1 cellular context compared by ENCODE assay signal in the genomic region with DNA sequence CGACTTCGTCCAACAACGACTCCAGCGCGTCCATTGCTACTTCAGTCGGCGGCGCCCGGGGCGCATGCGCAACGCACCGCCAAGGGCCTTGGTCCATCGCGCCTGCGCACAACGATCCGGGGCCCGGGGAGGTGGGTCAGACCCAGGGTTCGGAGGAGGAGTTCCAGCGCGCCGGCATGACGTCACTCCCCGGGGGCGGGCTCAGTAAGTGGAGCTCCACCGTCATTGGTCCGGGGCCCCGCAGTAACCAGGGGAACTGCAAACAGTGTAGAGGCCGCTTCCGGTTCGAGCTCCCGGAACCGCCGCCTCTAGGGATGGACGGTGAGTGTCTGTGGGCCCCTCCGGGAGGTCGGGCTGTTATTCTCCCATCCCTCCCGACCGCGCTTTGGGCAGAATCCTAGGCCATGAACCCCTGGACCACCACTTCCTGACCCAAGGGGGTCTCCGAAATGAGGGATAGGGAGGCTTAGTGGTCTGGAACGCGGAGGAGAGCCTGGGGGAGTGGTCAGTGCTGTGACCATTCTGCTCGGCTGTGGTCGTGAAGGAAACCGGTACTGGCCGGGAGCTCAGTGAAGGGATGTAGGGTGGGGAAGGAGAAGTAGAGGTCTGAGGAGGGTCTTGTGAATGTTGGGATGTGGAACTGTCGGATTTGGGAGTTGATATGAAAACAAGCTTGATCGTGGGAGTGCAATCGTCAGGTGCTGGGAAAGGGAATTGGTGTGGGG.
TF ChIP-seq lines count a peak whose summit lies in the region.

GTF3C1 (minus strand) TSS at position 57 of the 725 bp plus-strand sequence; CDS start at position 34, 23 bp downstream.
KATNIP (plus strand) TSS at position 288 of the 725 bp plus-strand sequence; CDS start at position 315, 27 bp downstream.

TF ChIP-seq in HepG2, 621 proteins besides CTCF, POLR2A, EP300 and RAD21 (continued from another document and continues in another):
- TF ChIP-seq THAP11 (CRISPR knock-in tag; IDR thresholded peaks at IDR 0.05) (peak; percentile 88), BORCS8-MEF2B (CRISPR knock-in tag; IDR thresholded peaks at IDR 0.05) (peak; percentile 91), ZNF331 (CRISPR knock-in tag; IDR thresholded peaks at IDR 0.05) (peak; percentile 14; the same call in 1 of the 2 replicates), MAZ (IDR thresholded peaks at IDR 0.05; ENCODE audit: borderline replicate concordance, low read depth, low read length) (peak; percentile 55; the same call in 1 of the 2 replicates), MAZ (CRISPR knock-in tag; IDR thresholded peaks at IDR 0.05; ENCODE audit: low read depth) (peak; percentile 68; the same call in 1 of the 2 replicates), NFYB (CRISPR knock-in tag; IDR thresholded peaks at IDR 0.05) (peak; percentile 90), SMC3 (IDR thresholded peaks at IDR 0.05; ENCODE audit: low read length) (no peak), GATAD1 (CRISPR knock-in tag; IDR thresholded peaks at IDR 0.05) (peak; percentile 86), ZFY (CRISPR knock-in tag; IDR thresholded peaks at IDR 0.05) (peak; percentile 86), ZNF580 (CRISPR knock-in tag; IDR thresholded peaks at IDR 0.05; ENCODE audit: borderline replicate concordance, low read depth) (peak; percentile 56), KLF11 (CRISPR knock-in tag; IDR thresholded peaks at IDR 0.05) (no peak), ZNF704 (CRISPR knock-in tag; IDR thresholded peaks at IDR 0.05; ENCODE audit: borderline replicate concordance) (no peak; the same call in 1 of the 2 replicates), PHF20 (CRISPR knock-in tag; IDR thresholded peaks at IDR 0.05) (peak; percentile 90), AGO1 (IDR thresholded peaks at IDR 0.05; ENCODE audit: low read depth, low read length, poor library complexity, severe bottlenecking) (no peak), CREB1 (IDR thresholded peaks at IDR 0.05) (peak; percentile 100), CREB1 (CRISPR knock-in tag; IDR thresholded peaks at IDR 0.05) (peak; percentile 97), ZNF746 (CRISPR knock-in tag; IDR thresholded peaks at IDR 0.05) (peak; percentile 80; the same call in 1 of the 2 replicates), ZNF367 (CRISPR knock-in tag; IDR thresholded peaks at IDR 0.05; ENCODE audit: borderline replicate concordance) (no peak; the same call in 1 of the 2 replicates), ZFP90 (CRISPR knock-in tag; IDR thresholded peaks at IDR 0.05; ENCODE audit: borderline replicate concordance) (peak; percentile 71; the same call in 1 of the 2 replicates), MXI1 (IDR thresholded peaks at IDR 0.05; ENCODE audit: borderline replicate concordance, low read depth, low read length) (peak; percentile 95), SP140L (CRISPR knock-in tag; IDR thresholded peaks at IDR 0.05; ENCODE audit: borderline replicate concordance) (no peak), ZNF263 (CRISPR knock-in tag; IDR thresholded peaks at IDR 0.05) (no peak), CBX1 (IDR thresholded peaks at IDR 0.05; ENCODE audit: low read depth) (no peak), KLF9 (CRISPR knock-in tag; IDR thresholded peaks at IDR 0.05; ENCODE audit: low read depth) (peak; percentile 79; the same call in 1 of the 2 replicates), TEAD3 (CRISPR knock-in tag; optimal IDR thresholded peaks at IDR 0.05; ENCODE audit: borderline replicate concordance) (peak; percentile 49), SRF (IDR thresholded peaks at IDR 0.05; ENCODE audit: low read depth, low read length) (no peak), MYPOP (CRISPR knock-in tag; IDR thresholded peaks at IDR 0.05) (no peak), HNRNPH1 (optimal IDR thresholded peaks at IDR 0.05; ENCODE audit: low read depth, low read length) (no peak), ZNF556 (CRISPR knock-in tag; IDR thresholded peaks at IDR 0.05; ENCODE audit: borderline replicate concordance) (no peak), PCBP1 (IDR thresholded peaks at IDR 0.05; ENCODE audit: borderline replicate concordance, low read depth, low read length) (peak; percentile 90), KDM2A (CRISPR knock-in tag; IDR thresholded peaks at IDR 0.05; ENCODE audit: borderline replicate concordance, low read depth) (peak; percentile 68; the same call in 1 of the 2 replicates), SMYD3 (CRISPR knock-in tag; IDR thresholded peaks at IDR 0.05) (no peak), ZNF678 (CRISPR knock-in tag; IDR thresholded peaks at IDR 0.05) (0 out of 2 replicates have a peak, but pooled peaks have one; percentile 36)
- TF ChIP-seq, protein P1, sequence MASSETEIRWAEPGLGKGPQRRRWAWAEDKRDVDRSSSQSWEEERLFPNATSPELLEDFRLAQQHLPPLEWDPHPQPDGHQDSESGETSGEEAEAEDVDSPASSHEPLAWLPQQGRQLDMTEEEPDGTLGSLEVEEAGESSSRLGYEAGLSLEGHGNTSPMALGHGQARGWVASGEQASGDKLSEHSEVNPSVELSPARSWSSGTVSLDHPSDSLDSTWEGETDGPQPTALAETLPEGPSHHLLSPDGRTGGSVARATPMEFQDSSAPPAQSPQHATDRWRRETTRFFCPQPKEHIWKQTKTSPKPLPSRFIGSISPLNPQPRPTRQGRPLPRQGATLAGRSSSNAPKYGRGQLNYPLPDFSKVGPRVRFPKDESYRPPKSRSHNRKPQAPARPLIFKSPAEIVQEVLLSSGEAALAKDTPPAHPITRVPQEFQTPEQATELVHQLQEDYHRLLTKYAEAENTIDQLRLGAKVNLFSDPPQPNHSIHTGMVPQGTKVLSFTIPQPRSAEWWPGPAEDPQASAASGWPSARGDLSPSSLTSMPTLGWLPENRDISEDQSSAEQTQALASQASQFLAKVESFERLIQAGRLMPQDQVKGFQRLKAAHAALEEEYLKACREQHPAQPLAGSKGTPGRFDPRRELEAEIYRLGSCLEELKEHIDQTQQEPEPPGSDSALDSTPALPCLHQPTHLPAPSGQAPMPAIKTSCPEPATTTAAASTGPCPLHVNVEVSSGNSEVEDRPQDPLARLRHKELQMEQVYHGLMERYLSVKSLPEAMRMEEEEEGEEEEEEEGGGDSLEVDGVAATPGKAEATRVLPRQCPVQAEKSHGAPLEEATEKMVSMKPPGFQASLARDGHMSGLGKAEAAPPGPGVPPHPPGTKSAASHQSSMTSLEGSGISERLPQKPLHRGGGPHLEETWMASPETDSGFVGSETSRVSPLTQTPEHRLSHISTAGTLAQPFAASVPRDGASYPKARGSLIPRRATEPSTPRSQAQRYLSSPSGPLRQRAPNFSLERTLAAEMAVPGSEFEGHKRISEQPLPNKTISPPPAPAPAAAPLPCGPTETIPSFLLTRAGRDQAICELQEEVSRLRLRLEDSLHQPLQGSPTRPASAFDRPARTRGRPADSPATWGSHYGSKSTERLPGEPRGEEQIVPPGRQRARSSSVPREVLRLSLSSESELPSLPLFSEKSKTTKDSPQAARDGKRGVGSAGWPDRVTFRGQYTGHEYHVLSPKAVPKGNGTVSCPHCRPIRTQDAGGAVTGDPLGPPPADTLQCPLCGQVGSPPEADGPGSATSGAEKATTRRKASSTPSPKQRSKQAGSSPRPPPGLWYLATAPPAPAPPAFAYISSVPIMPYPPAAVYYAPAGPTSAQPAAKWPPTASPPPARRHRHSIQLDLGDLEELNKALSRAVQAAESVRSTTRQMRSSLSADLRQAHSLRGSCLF (CRISPR knock-in tag; IDR thresholded peaks at IDR 0.05; ENCODE audit: borderline replicate concordance) = no peak
- TF ChIP-seq, protein P2, sequence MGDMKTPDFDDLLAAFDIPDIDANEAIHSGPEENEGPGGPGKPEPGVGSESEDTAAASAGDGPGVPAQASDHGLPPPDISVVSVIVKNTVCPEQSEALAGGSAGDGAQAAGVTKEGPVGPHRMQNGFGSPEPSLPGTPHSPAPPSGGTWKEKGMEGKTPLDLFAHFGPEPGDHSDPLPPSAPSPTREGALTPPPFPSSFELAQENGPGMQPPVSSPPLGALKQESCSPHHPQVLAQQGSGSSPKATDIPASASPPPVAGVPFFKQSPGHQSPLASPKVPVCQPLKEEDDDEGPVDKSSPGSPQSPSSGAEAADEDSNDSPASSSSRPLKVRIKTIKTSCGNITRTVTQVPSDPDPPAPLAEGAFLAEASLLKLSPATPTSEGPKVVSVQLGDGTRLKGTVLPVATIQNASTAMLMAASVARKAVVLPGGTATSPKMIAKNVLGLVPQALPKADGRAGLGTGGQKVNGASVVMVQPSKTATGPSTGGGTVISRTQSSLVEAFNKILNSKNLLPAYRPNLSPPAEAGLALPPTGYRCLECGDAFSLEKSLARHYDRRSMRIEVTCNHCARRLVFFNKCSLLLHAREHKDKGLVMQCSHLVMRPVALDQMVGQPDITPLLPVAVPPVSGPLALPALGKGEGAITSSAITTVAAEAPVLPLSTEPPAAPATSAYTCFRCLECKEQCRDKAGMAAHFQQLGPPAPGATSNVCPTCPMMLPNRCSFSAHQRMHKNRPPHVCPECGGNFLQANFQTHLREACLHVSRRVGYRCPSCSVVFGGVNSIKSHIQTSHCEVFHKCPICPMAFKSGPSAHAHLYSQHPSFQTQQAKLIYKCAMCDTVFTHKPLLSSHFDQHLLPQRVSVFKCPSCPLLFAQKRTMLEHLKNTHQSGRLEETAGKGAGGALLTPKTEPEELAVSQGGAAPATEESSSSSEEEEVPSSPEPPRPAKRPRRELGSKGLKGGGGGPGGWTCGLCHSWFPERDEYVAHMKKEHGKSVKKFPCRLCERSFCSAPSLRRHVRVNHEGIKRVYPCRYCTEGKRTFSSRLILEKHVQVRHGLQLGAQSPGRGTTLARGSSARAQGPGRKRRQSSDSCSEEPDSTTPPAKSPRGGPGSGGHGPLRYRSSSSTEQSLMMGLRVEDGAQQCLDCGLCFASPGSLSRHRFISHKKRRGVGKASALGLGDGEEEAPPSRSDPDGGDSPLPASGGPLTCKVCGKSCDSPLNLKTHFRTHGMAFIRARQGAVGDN (CRISPR knock-in tag; IDR thresholded peaks at IDR 0.05) = peak; percentile 87
- TF ChIP-seq, protein P3, sequence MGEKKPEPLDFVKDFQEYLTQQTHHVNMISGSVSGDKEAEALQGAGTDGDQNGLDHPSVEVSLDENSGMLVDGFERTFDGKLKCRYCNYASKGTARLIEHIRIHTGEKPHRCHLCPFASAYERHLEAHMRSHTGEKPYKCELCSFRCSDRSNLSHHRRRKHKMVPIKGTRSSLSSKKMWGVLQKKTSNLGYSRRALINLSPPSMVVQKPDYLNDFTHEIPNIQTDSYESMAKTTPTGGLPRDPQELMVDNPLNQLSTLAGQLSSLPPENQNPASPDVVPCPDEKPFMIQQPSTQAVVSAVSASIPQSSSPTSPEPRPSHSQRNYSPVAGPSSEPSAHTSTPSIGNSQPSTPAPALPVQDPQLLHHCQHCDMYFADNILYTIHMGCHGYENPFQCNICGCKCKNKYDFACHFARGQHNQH (CRISPR knock-in tag; IDR thresholded peaks at IDR 0.05) = peak; percentile 74; the same call in 1 of the 2 replicates
- TF ChIP-seq, protein P4, sequence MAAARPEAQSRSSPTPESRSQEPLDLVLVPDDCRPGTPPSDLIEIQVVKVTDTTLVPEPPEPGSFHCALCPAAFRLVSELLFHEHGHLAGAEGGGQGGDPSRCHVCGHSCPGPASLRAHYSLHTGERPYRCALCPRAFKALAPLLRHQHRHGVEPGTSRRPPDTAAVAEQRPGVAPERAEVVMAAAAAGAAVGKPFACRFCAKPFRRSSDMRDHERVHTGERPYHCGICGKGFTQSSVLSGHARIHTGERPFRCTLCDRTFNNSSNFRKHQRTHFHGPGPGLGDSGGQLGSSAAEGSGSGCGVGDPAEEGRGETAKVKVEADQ (CRISPR knock-in tag; IDR thresholded peaks at IDR 0.05; ENCODE audit: borderline replicate concordance) = 0 out of 2 replicates have a peak, but pooled peaks have one; percentile 86
- TF ChIP-seq, protein P5, sequence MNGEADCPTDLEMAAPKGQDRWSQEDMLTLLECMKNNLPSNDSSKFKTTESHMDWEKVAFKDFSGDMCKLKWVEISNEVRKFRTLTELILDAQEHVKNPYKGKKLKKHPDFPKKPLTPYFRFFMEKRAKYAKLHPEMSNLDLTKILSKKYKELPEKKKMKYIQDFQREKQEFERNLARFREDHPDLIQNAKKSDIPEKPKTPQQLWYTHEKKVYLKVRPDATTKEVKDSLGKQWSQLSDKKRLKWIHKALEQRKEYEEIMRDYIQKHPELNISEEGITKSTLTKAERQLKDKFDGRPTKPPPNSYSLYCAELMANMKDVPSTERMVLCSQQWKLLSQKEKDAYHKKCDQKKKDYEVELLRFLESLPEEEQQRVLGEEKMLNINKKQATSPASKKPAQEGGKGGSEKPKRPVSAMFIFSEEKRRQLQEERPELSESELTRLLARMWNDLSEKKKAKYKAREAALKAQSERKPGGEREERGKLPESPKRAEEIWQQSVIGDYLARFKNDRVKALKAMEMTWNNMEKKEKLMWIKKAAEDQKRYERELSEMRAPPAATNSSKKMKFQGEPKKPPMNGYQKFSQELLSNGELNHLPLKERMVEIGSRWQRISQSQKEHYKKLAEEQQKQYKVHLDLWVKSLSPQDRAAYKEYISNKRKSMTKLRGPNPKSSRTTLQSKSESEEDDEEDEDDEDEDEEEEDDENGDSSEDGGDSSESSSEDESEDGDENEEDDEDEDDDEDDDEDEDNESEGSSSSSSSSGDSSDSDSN (CRISPR knock-in tag; IDR thresholded peaks at IDR 0.05) = peak; percentile 14; the same call in 1 of the 2 replicates
- TF ChIP-seq, protein P6, sequence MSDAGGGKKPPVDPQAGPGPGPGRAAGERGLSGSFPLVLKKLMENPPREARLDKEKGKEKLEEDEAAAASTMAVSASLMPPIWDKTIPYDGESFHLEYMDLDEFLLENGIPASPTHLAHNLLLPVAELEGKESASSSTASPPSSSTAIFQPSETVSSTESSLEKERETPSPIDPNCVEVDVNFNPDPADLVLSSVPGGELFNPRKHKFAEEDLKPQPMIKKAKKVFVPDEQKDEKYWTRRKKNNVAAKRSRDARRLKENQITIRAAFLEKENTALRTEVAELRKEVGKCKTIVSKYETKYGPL (CRISPR knock-in tag; IDR thresholded peaks at IDR 0.05) = peak; percentile 48; the same call in 1 of the 2 replicates
